ENCODE assay signal across 1 cellular context in genomic region chr16:2142942-2143868, GRCh38.
TF ChIP-seq lines count a peak whose summit lies in the region.

No MANE protein-coding gene starts in this region.

TF ChIP-seq in K562, 482 proteins besides CTCF, POLR2A, EP300 and RAD21 (continued from another document):
- 0 out of 2 replicates have a peak, but pooled peaks have one; percentile 44 for TF ChIP-seq TFAP4 (CRISPR knock-in tag; IDR thresholded peaks at IDR 0.05; ENCODE audit: borderline replicate concordance)
- peak; percentile 80 for TF ChIP-seq CTBP1 (IDR thresholded peaks at IDR 0.05; ENCODE audit: borderline replicate concordance)
- TF ChIP-seq JUN (IDR thresholded peaks at IDR 0.05; ENCODE audit: borderline replicate concordance, low read depth, low read length): 0 out of 2 replicates have a peak, but pooled peaks have one; percentile 23
- TF ChIP-seq JUN (CRISPR knock-in tag; IDR thresholded peaks at IDR 0.05; ENCODE audit: borderline replicate concordance): no peak
- peak; percentile 11 to 42; a peak in 2 of 4 replicates for TF ChIP-seq NRF1 (conservative IDR thresholded peaks at IDR 0.05 in 1 of 2, IDR thresholded peaks at IDR 0.05 in 1 of 2)
- peak; percentile 38; the same call in 1 of the 2 replicates for TF ChIP-seq NFE2 (IDR thresholded peaks at IDR 0.05; ENCODE audit: low read depth)
- TF ChIP-seq ZEB2 (IDR thresholded peaks at IDR 0.05): peak; percentile 96
- no peak for TF ChIP-seq BMI1 (IDR thresholded peaks at IDR 0.05; ENCODE audit: low read length)
- 0 out of 2 replicates have a peak, but pooled peaks have one; percentile 12 for TF ChIP-seq C11orf30 (IDR thresholded peaks at IDR 0.05; ENCODE audit: low read depth)
- TF ChIP-seq NR1H2 (CRISPR knock-in tag; IDR thresholded peaks at IDR 0.05): no peak
- no peak for TF ChIP-seq POLR3A (IDR thresholded peaks at IDR 0.05; ENCODE audit: borderline replicate concordance, extremely low read depth, insufficient read depth, insufficient read length)
- TF ChIP-seq ZNF766 (CRISPR knock-in tag; conservative IDR thresholded peaks at IDR 0.05): no peak
